ENCODE assay signal across 22 cellular contexts in the genomic region with DNA sequence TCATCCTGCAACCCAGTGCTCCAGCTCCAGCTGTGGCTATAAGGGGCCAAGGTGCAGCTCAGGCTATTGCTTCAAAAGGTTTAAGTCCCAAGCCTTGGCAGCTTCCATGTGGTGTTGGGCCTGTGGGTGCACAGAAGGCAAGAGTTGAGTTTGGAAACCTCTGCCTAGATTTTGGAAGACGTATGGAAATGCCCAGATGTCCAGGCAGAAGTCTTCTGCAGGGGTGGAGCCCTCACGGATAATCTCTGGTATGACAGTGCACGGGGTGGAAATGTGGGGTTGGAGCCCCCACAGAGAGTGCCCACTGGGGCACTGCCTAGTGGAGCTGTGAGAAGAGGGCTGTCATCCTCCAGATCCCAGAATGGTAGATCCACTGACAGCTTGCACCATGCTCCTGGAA. TPM values are rescaled to one million over a fixed set of nuclear protein-coding genes. Genes with fewer than 3 reads are reported as not detected.
DNase-seq lines count a peak whose midpoint lies in the region; ATAC-seq, FAIRE-seq and TF ChIP-seq lines count a peak whose summit lies in the region.
"Had no signal": no experiment of that assay in that cellular context is flagged by ENCODE, and none has a peak within 500 bp of the region (broad histone marks: within the 10 kb centered on the region; RNA-seq: fewer than 3 reads in every experiment).

No MANE protein-coding gene starts in this region.

- CTCF ChIA-PET in K562 (lab: Yijun Ruan, JAX; ENCODE audit: low intra/inter-chr PET ratio), result no interaction called here

- no peaks in the 10 kb centered on the region for H3K4me1 Mint-ChIP-seq in activated CD4-positive, alpha-beta T cell treated with anti-CD3 and anti-CD28 coated beads, Interleukin-2, amount 10 ng/mL, durations not matched to agents 24 days and 14 days
- H3K4me1 Mint-ChIP-seq: CD4-positive, CD25-positive, alpha-beta regulatory T cell; GM23338; H9 had no signal

- H2AFZ ChIP-seq in K562 (ENCODE audit: low read depth, low read length), result no peak overlapping the region
- H2AFZ ChIP-seq: GM23338 had no signal

- no peak for TF ChIP-seq POLR2A in K562 (conservative IDR thresholded peaks at IDR 0.05)

- TF ChIP-seq EP300 in K562 (IDR thresholded peaks at IDR 0.05; ENCODE audit: low read length), result no peak

- no peaks in the 10 kb centered on the region for H3K27me3 ChIP-seq in K562 (ENCODE audit: control insufficient read depth in 2 of 2, insufficient read depth in 2 of 2, low read length in 2 of 2)

- BruUV-seq in K562 (replicated peaks; lab: Mats Ljungman, UMichigan), result no TSS peak

- no peaks in the 10 kb centered on the region for H3K36me3 Mint-ChIP-seq in activated CD4-positive, alpha-beta T cell treated with anti-CD3 and anti-CD28 coated beads, Interleukin-2, amount 10 ng/mL, durations not matched to agents 24 days and 14 days (ENCODE audit: low read depth)
- H3K36me3 Mint-ChIP-seq: CD4-positive, CD25-positive, alpha-beta regulatory T cell; CD8-positive, alpha-beta T cell had no signal

- H3K36me3 ChIP-seq in K562 (ENCODE audit: control insufficient read depth, insufficient read depth, low read length), result no peaks in the 10 kb centered on the region
- no peaks in the 10 kb centered on the region for H3K36me3 ChIP-seq in kidney (ENCODE audit: control insufficient read depth in 1 of 2, insufficient read depth in 2 of 2, low read length in 2 of 2)

- H3K9ac ChIP-seq in K562 (ENCODE audit: insufficient read depth in 1 of 2, low read depth in 2 of 2, low read length in 2 of 2), result no peak overlapping the region
- H3K9ac ChIP-seq in kidney (ENCODE audit: low read length in 2 of 2), result no peak overlapping the region

- H3K27ac ChIP-seq in K562 (ENCODE audit: extremely low read depth, low read depth, low read length), result no peak overlapping the region
- H3K27ac ChIP-seq in kidney (ENCODE audit: low read depth in 2 of 2, low read length in 2 of 2), result no peak overlapping the region
- H3K27ac ChIP-seq: A549, C4-2B had no signal

- no peak overlapping the region for H3K27ac Mint-ChIP-seq in activated CD4-positive, alpha-beta T cell treated with anti-CD3 and anti-CD28 coated beads, Interleukin-2, amount 10 ng/mL, durations not matched to agents 24 days and 14 days
- H3K27ac Mint-ChIP-seq: CD4-positive, CD25-positive, alpha-beta regulatory T cell; CD8-positive, alpha-beta T cell; GM23338; H9; HFFc6 had no signal

- H3K9me1 ChIP-seq in K562 (ENCODE audit: control insufficient read depth, insufficient read depth, low read length), result no peaks in the 10 kb centered on the region

- 0% methylated on average over 3 of the region's 3 CpGs for WGBS in K562 (ENCODE audit: insufficient coverage, low coverage, missing lambda C conversion rate)

- H3K4me1 ChIP-seq in K562 (replicated peaks in 1 of 2; ENCODE audit: control insufficient read depth in 2 of 2, insufficient read depth in 2 of 2, low read length in 2 of 2) (no peaks in the 10 kb centered on the region), kidney (ENCODE audit: control insufficient read depth in 1 of 2, insufficient read depth in 1 of 2, low read depth in 1 of 2, low read length in 2 of 2) (no peaks in the 10 kb centered on the region)
- H3K4me1 ChIP-seq: Caco-2 had no signal

- no peak for TF ChIP-seq CTCF in K562 (IDR thresholded peaks at IDR 0.05 in 2 of 3, conservative IDR thresholded peaks at IDR 0.05 in 1 of 3; ENCODE audit: insufficient read depth in 2 of 3, low read depth in 1 of 3, low read length in 3 of 3)
- TF ChIP-seq CTCF in kidney (IDR thresholded peaks at IDR 0.05; ENCODE audit: borderline replicate concordance, extremely low read depth, insufficient read depth), result no peak

- no peaks in the 10 kb centered on the region for H4K20me1 ChIP-seq in K562 (replicated peaks; ENCODE audit: control insufficient read depth, insufficient read depth, low read length)

- 0 out of 2 replicates have a peak, but pooled peaks cover 3% of the 10 kb centered on the region for H3K9me3 ChIP-seq in K562 (replicated peaks; ENCODE audit: control insufficient read depth, insufficient read depth, low read depth, low read length)
- H3K9me3 ChIP-seq in kidney (ENCODE audit: control insufficient read depth in 1 of 2, low read length in 2 of 2), result no peaks in the 10 kb centered on the region

- no peaks in the 10 kb centered on the region for H3K27me3 Mint-ChIP-seq in activated CD4-positive, alpha-beta T cell treated with anti-CD3 and anti-CD28 coated beads, Interleukin-2, amount 10 ng/mL, durations not matched to agents 24 days and 14 days

- no peak for ATAC-seq in K562
- no peak for ATAC-seq in GM18873 (IDR thresholded peaks at IDR 0.05; ENCODE audit: low FRiP score, unreplicated experiment)
- ATAC-seq: A549; CD8-positive, alpha-beta T cell; GM23338; HCT116 had no signal

- no peak for TF ChIP-seq RAD21 in K562 (CRISPR knock-in tag; conservative IDR thresholded peaks at IDR 0.05 in 1 of 2, IDR thresholded peaks at IDR 0.05 in 1 of 2)

- H3K4me3 Mint-ChIP-seq in activated CD4-positive, alpha-beta T cell treated with anti-CD3 and anti-CD28 coated beads, Interleukin-2, amount 10 ng/mL, durations not matched to agents 24 days and 14 days, result no peak overlapping the region
- H3K4me3 Mint-ChIP-seq: CD4-positive, CD25-positive, alpha-beta regulatory T cell; CD8-positive, alpha-beta T cell; GM23338; H9; HFFc6 had no signal

- H3K79me2 ChIP-seq in K562 (ENCODE audit: control insufficient read depth, insufficient read depth, low read length), result no peaks in the 10 kb centered on the region

- no peak overlapping the region for H3K4me2 ChIP-seq in K562 (ENCODE audit: insufficient read depth, low read length)
- H3K4me2 ChIP-seq: A549, GM23338 had no signal

- POLR2A ChIA-PET in K562 (lab: Yijun Ruan, JAX), result interaction anchor here (0.6 kb wide), 1 partner anchor 22 kb away, joined by 3 read pairs; no protein-coding TSS in a partner anchor

- H3K4me3 ChIP-seq in K562 (no peak overlapping the region), kidney (ENCODE audit: low read length in 2 of 2) (no peak overlapping the region)
- H3K4me3 ChIP-seq: A549, GM23338 had no signal

- DNase-seq in activated CD4-positive, alpha-beta T cell treated with anti-CD3 and anti-CD28 coated beads, Interleukin-2, amount 10 ng/mL, durations not matched to agents 24 days and 14 days, result peak; percentile 39
- DNase-seq in activated CD4-positive, alpha-beta T cell treated with anti-CD3 and anti-CD28 coated beads for 4 hours, result no peak
- DNase-seq in K562 (ENCODE audit: extremely low read depth in 1 of 4, low spot score in 3 of 4), result no peak
- peak; percentile 30 for DNase-seq in posterior vena cava (ENCODE audit: low spot score)
- no peak for DNase-seq in kidney
- DNase-seq: 8988T; ACHN; Caco-2; CD4-positive, CD25-positive, alpha-beta regulatory T cell; CD8-positive, alpha-beta T cell; DMS153; DMS79 treated with DMSO at 0.1 percent for 48 hours; H9; HFFc6 had no signal

- H3K9me3 Mint-ChIP-seq in activated CD4-positive, alpha-beta T cell treated with anti-CD3 and anti-CD28 coated beads, Interleukin-2, amount 10 ng/mL, durations not matched to agents 24 days and 14 days, result peaks cover 16% of the 10 kb centered on the region

- FAIRE-seq in K562 (lab: Jason Lieb, UNC) (no peak), kidney (lab: Jason Lieb, UNC) (no peak)
- FAIRE-seq: A549, GM12892 had no signal

- intact Hi-C loops in activated CD4-positive, alpha-beta T cell treated with anti-CD3 and anti-CD28 coated beads, Interleukin-2, amount 10 ng/mL, durations not matched to agents 24 days and 14 days (cut with micrococcal nuclease), result no loop called here
- intact Hi-C loops in K562 (cut with micrococcal nuclease), result no loop called here
- intact Hi-C loops in posterior vena cava (cut with DNase I), result no loop called here
- intact Hi-C loops in kidney (cut with DNase I), result no loop called here

- in situ Hi-C loops in K562 (cut with MboI), result no loop called here

TF ChIP-seq in K562, 482 proteins besides CTCF, POLR2A, EP300 and RAD21:
- TF ChIP-seq ZFP36 (IDR thresholded peaks at IDR 0.05; ENCODE audit: low read depth, low read length, partially characterized antibody) (peak; percentile 52), TRIM28 (IDR thresholded peaks at IDR 0.05) (0 out of 2 replicates have a peak, but pooled peaks have one; percentile 50), CHD1 (IDR thresholded peaks at IDR 0.05; ENCODE audit: low read length) (no peak), CBX3 (IDR thresholded peaks at IDR 0.05; ENCODE audit: borderline replicate concordance in 1 of 2, low read length in 2 of 2) (peak in 1 of 2 experiments; percentile 55; a peak in 1 of 3 replicates), CBX5 (IDR thresholded peaks at IDR 0.05; ENCODE audit: borderline replicate concordance, low read depth) (peak; percentile 80)

RNA-seq across cellular contexts. Expression of a gene that starts 44.5 kb away (rescaled TPM):
- not detected in 2 replicates for total RNA-seq in activated CD4-positive, alpha-beta T cell treated with anti-CD3 and anti-CD28 coated beads, Interleukin-2, amount 10 ng/mL, durations not matched to agents 24 days and 14 days
- not detected in 2 replicates for total RNA-seq in K562 (2011; cell fraction: chromatin; rRNA removed; ENCODE audit: low replicate concordance)
- total RNA-seq in K562 (2011; cell fraction: nucleolus; rRNA removed), result not detected in 2 replicates
- not detected in 2 replicates for total RNA-seq in K562 (2011; cell fraction: nucleoplasm; rRNA removed)
- total RNA-seq in K562 (2014; rRNA removed), result not detected in 2 replicates
- not detected in 2 replicates for total RNA-seq in K562 (2014; rRNA removed; fragmentation: Illumina TruSeq; extraction: Trizol)
- not detected in 2 replicates for total RNA-seq in K562 (2015; rRNA removed; fragmentation: Illumina TruSeq; extraction: Trizol)
- not detected in 2 replicates for total RNA-seq in K562 (2021)
- not detected in 2 replicates for polyA plus RNA-seq in K562 (2011; rRNA removed)
- not detected in 2 replicates for polyA plus RNA-seq in K562 (2011; cell fraction: cytosol; rRNA removed)
- polyA plus RNA-seq in K562 (2011; cell fraction: nucleus; rRNA removed), result not detected in 2 replicates
- 0.19 TPM in 1 of 2 replicates, not detected in the other for polyA plus RNA-seq in K562 (2012)
- not detected in 2 replicates for polyA plus RNA-seq in K562 (2014; fragmentation: Illumina TruSeq; extraction: Trizol)
- polyA plus RNA-seq in K562 (2014; fragmentation: Nextera tagmentation; extraction: Ambion mirVana), result not detected
- not detected in 2 replicates for polyA plus RNA-seq in K562 (2014; rRNA removed)
- polyA minus RNA-seq in K562 (2011; rRNA and poly(A)+ RNA removed), result not detected in 2 replicates
- not detected in 2 replicates for polyA minus RNA-seq in K562 (2011; cell fraction: cytosol; rRNA and poly(A)+ RNA removed)
- polyA minus RNA-seq in K562 (2011; cell fraction: nucleus; rRNA and poly(A)+ RNA removed), result not detected in 2 replicates
- 1 to 10 TPM in 1 of 2 donors, under 1 TPM in 1; 0.81 to 1.2 TPM for total RNA-seq in posterior vena cava
- 1.7 TPM for total RNA-seq in kidney
- polyA plus RNA-seq in kidney (ENCODE audit: insufficient read depth, low read depth, low replicate concordance), result not detected
- total RNA-seq: Caco-2; CD8-positive, alpha-beta T cell; G401; HFFc6 had no signal
- polyA plus RNA-seq: A549; BJ; CD4-positive, CD25-positive, alpha-beta regulatory T cell had no signal

Comparison
In these comparisons a context has a peak if more than half of its experiments do, and no peak if none do; other contexts are left out.
1. DNase-seq: peak in activated CD4-positive, alpha-beta T cell treated with anti-CD3 and anti-CD28 coated beads, Interleukin-2, amount 10 ng/mL, durations not matched to agents 24 days and 14 days (single experiment) and posterior vena cava (single experiment); none in activated CD4-positive, alpha-beta T cell treated with anti-CD3 and anti-CD28 coated beads for 4 hours (0 of 2), K562 (0 of 4) and kidney (single experiment).